ENCODE assay signal across 8 cellular contexts in the genomic region with DNA sequence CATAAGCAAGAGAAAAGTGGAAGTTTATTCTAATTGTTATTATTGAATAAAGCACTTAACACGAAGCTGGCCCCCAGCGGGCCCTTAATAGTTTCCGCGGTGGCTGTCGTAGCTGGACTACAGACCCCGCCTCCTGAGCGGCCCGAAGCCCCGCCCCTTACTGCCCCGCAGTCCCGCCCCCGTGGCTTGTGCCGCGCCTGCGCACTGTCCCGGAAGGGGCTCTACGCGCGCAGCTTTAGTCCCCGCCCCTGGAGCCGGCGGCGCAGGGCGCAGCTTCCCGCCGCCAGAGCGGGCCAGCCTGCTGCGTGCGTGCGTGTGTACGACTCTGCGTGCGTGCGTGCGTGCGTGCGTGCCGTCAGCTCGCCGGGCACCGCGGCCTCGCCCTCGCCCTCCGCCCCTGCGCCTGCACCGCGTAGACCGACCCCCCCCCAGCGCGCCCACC. TPM values are rescaled to one million over a fixed set of nuclear protein-coding genes. Genes with fewer than 3 reads are reported as not detected.
DNase-seq lines count a peak whose midpoint lies in the region; ATAC-seq and TF ChIP-seq lines count a peak whose summit lies in the region.

A gene with protein sequence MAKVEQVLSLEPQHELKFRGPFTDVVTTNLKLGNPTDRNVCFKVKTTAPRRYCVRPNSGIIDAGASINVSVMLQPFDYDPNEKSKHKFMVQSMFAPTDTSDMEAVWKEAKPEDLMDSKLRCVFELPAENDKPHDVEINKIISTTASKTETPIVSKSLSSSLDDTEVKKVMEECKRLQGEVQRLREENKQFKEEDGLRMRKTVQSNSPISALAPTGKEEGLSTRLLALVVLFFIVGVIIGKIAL (plus strand): TSS at position 348 of the 442 bp plus-strand sequence. CDS start 231 bp downstream, outside the sequence.

- H3F3A ChIP-seq in OCI-LY1 (ENCODE audit: insufficient read depth, low read length), result no peaks in the 10 kb centered on the region

- peak within 1 kb of the TSS; percentile 67 for H2AFZ ChIP-seq in OCI-LY1 (ENCODE audit: low read length)

- ATAC-seq in GM21447 (IDR thresholded peaks at IDR 0.05; ENCODE audit: unreplicated experiment), result peak; percentile 94

- H3K27me3 ChIP-seq in HUES6 (ENCODE audit: control insufficient read depth, insufficient read depth, low read length), result no peaks in the 10 kb centered on the region
- no peaks in the 10 kb centered on the region for H3K27me3 ChIP-seq in OCI-LY1 (ENCODE audit: insufficient read depth, low read length)

- peaks cover 8% of the 10 kb centered on the region; the same call in 1 of the 2 replicates for H3K4me1 ChIP-seq in HUES6 (ENCODE audit: control insufficient read depth, insufficient read depth, low read length)
- peaks cover 32% of the 10 kb centered on the region for H3K4me1 ChIP-seq in OCI-LY1 (ENCODE audit: insufficient read depth, low read length, severe bottlenecking)

- H3K9me3 ChIP-seq in HUES6 (ENCODE audit: control insufficient read depth, insufficient read depth, low read depth, low read length) (no peaks in the 10 kb centered on the region), OCI-LY1 (ENCODE audit: low read length) (no peaks in the 10 kb centered on the region)

- H3K4me2 ChIP-seq in OCI-LY1 (ENCODE audit: low read length), result peak within 1 kb of the TSS; percentile 71

- TF ChIP-seq CTCF in OCI-LY1 (IDR thresholded peaks at IDR 0.05; ENCODE audit: low read length), result no peak

- no peaks in the 10 kb centered on the region for H4K20me1 ChIP-seq in OCI-LY1 (ENCODE audit: insufficient read depth, low read length)

- peaks cover 47% of the 10 kb centered on the region for H3K79me2 ChIP-seq in OCI-LY1 (ENCODE audit: insufficient read depth, low read length)

- H3K9ac ChIP-seq in HUES6 (ENCODE audit: low read length), result peak within 1 kb of the TSS; percentile 99
- peak within 1 kb of the TSS; percentile 92 for H3K9ac ChIP-seq in OCI-LY1 (ENCODE audit: low read length)

- in situ Hi-C loops in endometrial microvascular endothelial cells (cut with HindIII; ENCODE audit: inconsistent ontology term, low pct_unique_long_range_greater_than_20kb, low sequenced_read_pairs), result no loop called here

- H3K36me3 ChIP-seq in HUES6 (ENCODE audit: control insufficient read depth, insufficient read depth, low read length) (peaks cover 14% of the 10 kb centered on the region), OCI-LY1 (ENCODE audit: insufficient read depth, low read length) (peaks cover 40% of the 10 kb centered on the region)

- peak; percentile 99 for DNase-seq in D341Med (ENCODE audit: low spot score)
- DNase-seq in activated CD8-positive, alpha-beta memory T cell treated with anti-CD3 and anti-CD28 coated beads, Interleukin-2, amount 50 U/mL, for 4 hours, result peak; percentile 97
- DNase-seq in midbrain (lab: John Stamatoyannopoulos, UW), result peak; percentile 97
- peak; percentile 93 to 95 for DNase-seq in stimulated activated CD8-positive, alpha-beta memory T cell treated with anti-CD3 and anti-CD28 coated beads, Interleukin-15, amount 100 ng/mL, for 48 hours (ENCODE audit: low read depth in 2 of 2)

- H3K9me2 ChIP-seq in OCI-LY1 (ENCODE audit: low read depth, low read length), result no peaks in the 10 kb centered on the region

- H3K4me3 ChIP-seq in HUES6 (ENCODE audit: low read depth, low read length), result peak within 1 kb of the TSS; percentile 85
- peak within 1 kb of the TSS; percentile 85 for H3K4me3 ChIP-seq in OCI-LY1 (ENCODE audit: low read depth, low read length, poor library complexity, severe bottlenecking)

- H3K27ac ChIP-seq in HUES6 (ENCODE audit: low read depth, low read length) (peak within 1 kb of the TSS; percentile 93), OCI-LY1 (ENCODE audit: low read depth, low read length, poor library complexity, severe bottlenecking) (peak within 1 kb of the TSS; percentile 56)

RNA-seq across cellular contexts. Expression of the gene that starts here (rescaled TPM):
- 20.3 TPM for total RNA-seq in endometrial microvascular endothelial cells (ENCODE audit: inconsistent ontology term)

Comparison
In these comparisons a context has a peak if more than half of its experiments do, and no peak if none do; other contexts are left out.
1. Peak in every context shown above with its lines: DNase-seq, ATAC-seq, H3K4me3 ChIP-seq and H3K27ac ChIP-seq.